In genomic region chr2:15737314-15738224, GRCh38 we compare ENCODE assay signal across 22 cellular contexts.
DNase-seq lines count a peak whose midpoint lies in the region; ATAC-seq and TF ChIP-seq lines count a peak whose summit lies in the region.
"Had no signal": no experiment of that assay in that cellular context is flagged by ENCODE, and none has a peak within 500 bp of the region (broad histone marks: within the 10 kb centered on the region; RNA-seq: fewer than 3 reads in every experiment).

No MANE protein-coding gene starts in this region.

- H2AK5ac ChIP-seq in neuronal stem cell (ENCODE audit: low read depth, low read length) = no peak overlapping the region

- H3K4me3 ChIP-seq in Karpas-422 (ENCODE audit: low read length) (no peak overlapping the region), coronary artery (no peak overlapping the region), neuronal stem cell (ENCODE audit: low read length in 2 of 2) (no peak overlapping the region)
- H3K4me3 ChIP-seq: A549; BLaER1 treated with 17β-estradiol and CSF1 and Interleukin-3, amounts not matched to agents 10 nM and 100 nM; GM12878; GM23248 had no signal

- no peaks in the 10 kb centered on the region for H3K9me3 ChIP-seq in Karpas-422 (ENCODE audit: low read length)
- H3K9me3 ChIP-seq in neuronal stem cell (replicated peaks in 1 of 2; ENCODE audit: control insufficient read depth in 2 of 2, insufficient read depth in 1 of 2, low read depth in 1 of 2, low read length in 2 of 2) = peaks cover 0 to 6% of the 10 kb centered on the region in 2 donors
- H3K9me3 ChIP-seq: A549, BE2C had no signal

- TF ChIP-seq CTCF in coronary artery (IDR thresholded peaks at IDR 0.05) = no peak

- WGBS in neuronal stem cell (ENCODE audit: extremely low coverage in 2 of 2, insufficient read length in 2 of 2, insufficient replicate concordance in 1 of 2), 2 donors = no CpG with 5 or more reads among the region's 5 CpGs

- DNase-seq in Karpas-422 = no peak
- peak; percentile 0 for DNase-seq in coronary artery (ENCODE audit: low spot score)
- DNase-seq in neuronal stem cell (ENCODE audit: low spot score) = no peak
- DNase-seq in activated gamma-delta T cell (lab: John Stamatoyannopoulos, UW) = no peak
- no peak for DNase-seq in stimulated activated CD8-positive, alpha-beta memory T cell treated with anti-CD3 and anti-CD28 coated beads, Interleukin-4, amount 100 ng/mL, for 48 hours
- DNase-seq: 8988T; ACHN; AML-193; BE2C; CD4-positive, alpha-beta T cell; CD8-positive, alpha-beta memory T cell; DMS 273 treated with DMSO at 0.1 percent for 48 hours; DMS79; EL; GDM1; GM23248; H7 had no signal

- H3K4ac ChIP-seq in neuronal stem cell (ENCODE audit: low read length) = no peak overlapping the region

- no peak overlapping the region for H2BK120ac ChIP-seq in neuronal stem cell (ENCODE audit: low read depth, low read length)

- no peak overlapping the region for H2BK12ac ChIP-seq in neuronal stem cell (ENCODE audit: low read length)

- no peaks in the 10 kb centered on the region for H3K9me2 ChIP-seq in Karpas-422 (replicated peaks; ENCODE audit: insufficient read depth, low read length)

- H3K27ac ChIP-seq in Karpas-422 (ENCODE audit: low read length) (no peak overlapping the region), coronary artery (no peak overlapping the region), neuronal stem cell (replicated peaks; ENCODE audit: low read length) (no peak overlapping the region)
- H3K27ac ChIP-seq: A549; BLaER1 treated with 17β-estradiol and CSF1 and Interleukin-3, amounts not matched to agents 10 nM and 100 nM; GM23248 had no signal

- H3K9ac ChIP-seq in Karpas-422 (ENCODE audit: low read length) (no peak overlapping the region), neuronal stem cell (ENCODE audit: low read depth, low read length, poor library complexity) (no peak overlapping the region)
- H3K9ac ChIP-seq: BLaER1 treated with 17β-estradiol and CSF1 and Interleukin-3, amounts not matched to agents 10 nM and 100 nM; GM23248 had no signal

- H3K36me3 ChIP-seq in Karpas-422 (ENCODE audit: insufficient read depth, low read length) (no peaks in the 10 kb centered on the region), neuronal stem cell (replicated peaks in 1 of 2; ENCODE audit: control insufficient read depth in 2 of 2, insufficient read depth in 2 of 2, low read length in 2 of 2) (no peaks in the 10 kb centered on the region)
- H3K36me3 ChIP-seq: BE2C; BLaER1 treated with 17β-estradiol and CSF1 and Interleukin-3, amounts not matched to agents 10 nM and 100 nM had no signal

- H4K20me1 ChIP-seq in Karpas-422 (ENCODE audit: insufficient read depth, low read depth, low read length) = no peaks in the 10 kb centered on the region
- H4K20me1 ChIP-seq: BLaER1 treated with 17β-estradiol and CSF1 and Interleukin-3, amounts not matched to agents 10 nM and 100 nM had no signal

- peaks cover 50% of the 10 kb centered on the region for H3K4me1 ChIP-seq in Karpas-422 (ENCODE audit: low read length)
- H3K4me1 ChIP-seq in neuronal stem cell (ENCODE audit: control insufficient read depth in 2 of 2, insufficient read depth in 1 of 2, low read depth in 1 of 2, low read length in 2 of 2) = peaks cover 6 to 8% of the 10 kb centered on the region in 2 donors
- H3K4me1 ChIP-seq: BE2C had no signal

- H4K8ac ChIP-seq in neuronal stem cell (ENCODE audit: low read depth, low read length) = no peak overlapping the region

- no peak overlapping the region for H3K14ac ChIP-seq in neuronal stem cell (ENCODE audit: low read length)

- H2BK5ac ChIP-seq in neuronal stem cell (ENCODE audit: low read length) = no peak overlapping the region

- ATAC-seq in GM19395 (IDR thresholded peaks at IDR 0.05; ENCODE audit: unreplicated experiment) = no peak
- ATAC-seq: A549, GM12878, HCT116 had no signal

- H3K79me1 ChIP-seq in neuronal stem cell (ENCODE audit: low read depth, low read length) = no peaks in the 10 kb centered on the region

- no peak overlapping the region for H3K23ac ChIP-seq in neuronal stem cell (ENCODE audit: low read depth, low read length, poor library complexity)

- peak overlapping the region; percentile 47 for H3K4me2 ChIP-seq in Karpas-422 (ENCODE audit: low read depth, low read length, poor library complexity, severe bottlenecking)
- no peak overlapping the region for H3K4me2 ChIP-seq in neuronal stem cell (ENCODE audit: insufficient read depth, low read length, poor library complexity, severe bottlenecking)
- H3K4me2 ChIP-seq: A549; BLaER1 treated with 17β-estradiol and CSF1 and Interleukin-3, amounts not matched to agents 10 nM and 100 nM had no signal

- H3K27me3 ChIP-seq in Karpas-422 (ENCODE audit: low read length) = no peaks in the 10 kb centered on the region
- H3K27me3 ChIP-seq in neuronal stem cell (ENCODE audit: control insufficient read depth in 3 of 3, insufficient read depth in 3 of 3, low read depth in 1 of 3, low read length in 3 of 3) = no peaks in the 10 kb centered on the region
- H3K27me3 ChIP-seq: BE2C had no signal

- peak overlapping the region; percentile 70 for H3K18ac ChIP-seq in neuronal stem cell (ENCODE audit: low read length)

- no peaks in the 10 kb centered on the region for H3K79me2 ChIP-seq in Karpas-422 (ENCODE audit: low read length)

- H2BK15ac ChIP-seq in neuronal stem cell (ENCODE audit: low read length) = no peak overlapping the region

- no peak overlapping the region for H2AFZ ChIP-seq in Karpas-422 (ENCODE audit: low read length)
- H2AFZ ChIP-seq in neuronal stem cell (ENCODE audit: low read length) = no peak overlapping the region
- H2AFZ ChIP-seq: GM23248 had no signal

- no peak overlapping the region for H4K91ac ChIP-seq in neuronal stem cell (ENCODE audit: low read depth, low read length, poor library complexity)
